23 cellular contexts compared by ENCODE assay signal in genomic region chr1:203680765-203681164, GRCh38. TPM values are rescaled to one million over a fixed set of nuclear protein-coding genes. Genes with fewer than 3 reads are reported as not detected.
A peak's percentile ranks its signal among the peaks of the same experiment; 100 is the strongest.
DNase-seq lines count a peak whose midpoint lies in the region; ATAC-seq and TF ChIP-seq lines count a peak whose summit lies in the region.
"Had no signal": no experiment of that assay in that cellular context is flagged by ENCODE, and none has a peak within 500 bp of the region (broad histone marks: within the 10 kb centered on the region; RNA-seq: fewer than 3 reads in every experiment).

No MANE protein-coding gene starts in this region.

- H3K79me1 ChIP-seq in IMR-90 (ENCODE audit: low read depth in 1 of 2, low read length in 2 of 2) (peaks cover 27 to 84% of the 10 kb centered on the region in 2 experiments), trophoblast cell (ENCODE audit: low read length) (peaks cover 3% of the 10 kb centered on the region)

- no peak for ATAC-seq in IMR-90 (ENCODE audit: low read depth)
- ATAC-seq in effector memory CD8-positive, alpha-beta T cell (replicated peaks): no peak
- ATAC-seq: left ventricle myocardium superior had no signal

- intact Hi-C loops in IMR-90 (cut with micrococcal nuclease): no loop called here

- H4K20me1 ChIP-seq in IMR-90 (ENCODE audit: insufficient read depth, low read length): peaks cover 74% of the 10 kb centered on the region

- H3K4me1 ChIP-seq in IMR-90 (ENCODE audit: control insufficient read depth, insufficient read depth, low read length) (peaks cover 7% of the 10 kb centered on the region), trophoblast cell (ENCODE audit: control insufficient read depth in 1 of 2, insufficient read depth in 2 of 2, low read length in 2 of 2) (peaks cover 13 to 17% of the 10 kb centered on the region in 2 experiments)

- H2BK5ac ChIP-seq in IMR-90 (ENCODE audit: low read depth, low read length, poor library complexity, severe bottlenecking): no peak overlapping the region
- no peak overlapping the region for H2BK5ac ChIP-seq in trophoblast cell (ENCODE audit: low read depth, low read length, poor library complexity)

- in situ Hi-C loops in IMR-90 (cut with MboI; ENCODE audit: low sequenced_read_pairs): no loop called here

- H3K9ac ChIP-seq in IMR-90 (ENCODE audit: low read depth, low read length): no peak overlapping the region
- no peak overlapping the region for H3K9ac ChIP-seq in trophoblast cell (ENCODE audit: low read length)
- H3K9ac ChIP-seq: KMS-11, neural progenitor cell had no signal

- peak overlapping the region; percentile 91 for H3K27ac Mint-ChIP-seq in T-helper 2 cell treated with Interferon-gamma antibody and Interleukin-4, amounts not matched to agents 5 μg/mL and 100 μg/mL, for 36 hours
- peak overlapping the region; percentile 94 for H3K27ac Mint-ChIP-seq in effector memory CD8-positive, alpha-beta T cell
- H3K27ac Mint-ChIP-seq: neural progenitor cell, progenitor cell of endocrine pancreas had no signal

- no peak overlapping the region for H4K5ac ChIP-seq in IMR-90 (ENCODE audit: low read depth, low read length)

- WGBS in IMR-90 (ENCODE audit: extremely low coverage in 2 of 2, insufficient read length in 1 of 2), 2 experiments: 86% methylated on average over 1 of the region's 1 CpG; no CpG with 5 or more reads in 1 of the 2 experiments
- WGBS in trophoblast cell (ENCODE audit: extremely low coverage, insufficient coverage, insufficient read length): no CpG with 5 or more reads among the region's 1 CpG

- H4K8ac ChIP-seq in IMR-90 (ENCODE audit: low read depth in 2 of 2, low read length in 2 of 2): no peak overlapping the region
- H4K8ac ChIP-seq in trophoblast cell (ENCODE audit: low read depth, low read length): no peak overlapping the region

- TF ChIP-seq RAD21 in IMR-90 (IDR thresholded peaks at IDR 0.05; ENCODE audit: low read length): no peak

- no peak for DNase-seq in T-helper 2 cell treated with Interferon-gamma antibody and Interleukin-4, amounts not matched to agents 5 μg/mL and 100 μg/mL, for 36 hours (ENCODE audit: low spot score)
- no peak for DNase-seq in T-helper 2 cell
- no peak for DNase-seq in IMR-90
- no peak for DNase-seq in effector memory CD8-positive, alpha-beta T cell
- no peak for DNase-seq in trophoblast cell
- DNase-seq in NCI-H1694 (lab: John Stamatoyannopoulos, UW): no peak
- no peak for DNase-seq in iPS-NIHi11 (ENCODE audit: low spot score)
- DNase-seq in HK-2 (ENCODE audit: unreplicated experiment): no peak
- DNase-seq: 8988T; activated CD4-positive, alpha-beta T cell treated with anti-CD3 and anti-CD28 coated beads for 1 hour; activated CD8-positive, alpha-beta memory T cell treated with anti-CD3 and anti-CD28 coated beads, Interleukin-2, amount 50 U/mL, for 48 hours; activated naive CD4-positive, alpha-beta T cell; central memory CD4-positive, alpha-beta T cell; DMS79 treated with DMSO at 0.1 percent for 48 hours; foreskin melanocyte; left ventricle myocardium superior; midbrain had no signal

- H2AK9ac ChIP-seq in IMR-90 (replicated peaks; ENCODE audit: low read depth, low read length, poor library complexity): no peak overlapping the region

- dilution Hi-C loops in IMR-90 (cut with HindIII; ENCODE audit: low sequenced_read_pairs, unreplicated experiment): no loop called here

- H4K91ac ChIP-seq in IMR-90 (ENCODE audit: insufficient read depth, low read depth, low read length) (no peak overlapping the region), trophoblast cell (ENCODE audit: low read depth, low read length) (no peak overlapping the region)

- H3K4me1 Mint-ChIP-seq in T-helper 2 cell treated with Interferon-gamma antibody and Interleukin-4, amounts not matched to agents 5 μg/mL and 100 μg/mL, for 36 hours (ENCODE audit: low read depth): peaks cover 41% of the 10 kb centered on the region
- peaks cover 39 to 55% of the 10 kb centered on the region in 2 donors for H3K4me1 Mint-ChIP-seq in effector memory CD8-positive, alpha-beta T cell (ENCODE audit: low read depth in 2 of 2)

- H3K9me3 ChIP-seq in IMR-90 (ENCODE audit: control insufficient read depth, insufficient read depth, low read length) (no peaks in the 10 kb centered on the region), trophoblast cell (ENCODE audit: insufficient read depth, low read depth, low read length) (no peaks in the 10 kb centered on the region)
- H3K9me3 ChIP-seq: ascending aorta, thoracic aorta had no signal

- H3K56ac ChIP-seq in IMR-90 (ENCODE audit: extremely low read depth, insufficient read depth, low read length): no peak overlapping the region

- no peaks in the 10 kb centered on the region for H3K9me3 Mint-ChIP-seq in T-helper 2 cell treated with Interferon-gamma antibody and Interleukin-4, amounts not matched to agents 5 μg/mL and 100 μg/mL, for 36 hours
- no peaks in the 10 kb centered on the region for H3K9me3 Mint-ChIP-seq in effector memory CD8-positive, alpha-beta T cell
- H3K9me3 Mint-ChIP-seq: neural progenitor cell had no signal

- H4K12ac ChIP-seq in trophoblast cell (ENCODE audit: low read depth, low read length): no peak overlapping the region

- H3K18ac ChIP-seq in IMR-90 (ENCODE audit: low read depth, low read length) (no peak overlapping the region), trophoblast cell (ENCODE audit: low read length) (no peak overlapping the region)

- H3K4me3 ChIP-seq in IMR-90 (ENCODE audit: insufficient read depth, low read depth, low read length) (no peak overlapping the region), trophoblast cell (ENCODE audit: low read depth, low read length) (no peak overlapping the region)
- H3K4me3 ChIP-seq: ascending aorta, hepatocyte, neural progenitor cell, thoracic aorta had no signal

- no peak overlapping the region for H2BK15ac ChIP-seq in IMR-90 (ENCODE audit: low read depth, low read length)

- H3K27me3 Mint-ChIP-seq in T-helper 2 cell treated with Interferon-gamma antibody and Interleukin-4, amounts not matched to agents 5 μg/mL and 100 μg/mL, for 36 hours (ENCODE audit: low read depth): no peaks in the 10 kb centered on the region
- H3K27me3 Mint-ChIP-seq in effector memory CD8-positive, alpha-beta T cell: no peaks in the 10 kb centered on the region
- H3K27me3 Mint-ChIP-seq: progenitor cell of endocrine pancreas had no signal

- no peak overlapping the region for H3K4me2 ChIP-seq in IMR-90 (ENCODE audit: low read depth, low read length)
- no peak overlapping the region for H3K4me2 ChIP-seq in trophoblast cell (ENCODE audit: low read length)
- H3K4me2 ChIP-seq: hepatocyte, KMS-11, neural progenitor cell had no signal

- no TSS peak for BruUV-seq in IMR-90 (replicated peaks; lab: Mats Ljungman, UMichigan)

- peaks cover 32% of the 10 kb centered on the region for H3K9me1 ChIP-seq in IMR-90 (ENCODE audit: insufficient read depth, low read length)

- CTCF ChIA-PET in IMR-90 (lab: Yijun Ruan, JAX): no interaction called here

- no peak overlapping the region for H3K14ac ChIP-seq in IMR-90 (replicated peaks; ENCODE audit: low read depth, low read length)
- no peak overlapping the region for H3K14ac ChIP-seq in trophoblast cell (ENCODE audit: low read length)

- no peak overlapping the region for H3K4ac ChIP-seq in IMR-90 (ENCODE audit: low read depth, low read length)
- peak overlapping the region; percentile 53 for H3K4ac ChIP-seq in trophoblast cell (ENCODE audit: low read depth, low read length)

- H2AFZ ChIP-seq in IMR-90 (replicated peaks; ENCODE audit: low read length, poor library complexity) (no peak overlapping the region), trophoblast cell (ENCODE audit: insufficient read depth, low read length, poor library complexity) (no peak overlapping the region)
- H2AFZ ChIP-seq: hepatocyte, neural progenitor cell had no signal

- H3K79me2 ChIP-seq in trophoblast cell (ENCODE audit: control insufficient read depth, insufficient read depth, low read length, poor library complexity): peaks cover 12% of the 10 kb centered on the region

- H3K36me3 Mint-ChIP-seq in T-helper 2 cell treated with Interferon-gamma antibody and Interleukin-4, amounts not matched to agents 5 μg/mL and 100 μg/mL, for 36 hours (ENCODE audit: low read depth): peaks cover 45% of the 10 kb centered on the region
- H3K36me3 Mint-ChIP-seq in effector memory CD8-positive, alpha-beta T cell (ENCODE audit: insufficient read depth): peaks cover 61% of the 10 kb centered on the region

- H2BK12ac ChIP-seq in trophoblast cell (ENCODE audit: low read length): no peak overlapping the region

- H3K27ac ChIP-seq in IMR-90 (ENCODE audit: insufficient read depth, low read length) (no peak overlapping the region), trophoblast cell (ENCODE audit: low read depth, low read length) (no peak overlapping the region)
- H3K27ac ChIP-seq: ascending aorta, hepatocyte, KMS-11, neural progenitor cell, thoracic aorta had no signal

- no peak overlapping the region for H3K4me3 Mint-ChIP-seq in T-helper 2 cell treated with Interferon-gamma antibody and Interleukin-4, amounts not matched to agents 5 μg/mL and 100 μg/mL, for 36 hours
- peak overlapping the region in 1 of 2 donors; percentile 48 for H3K4me3 Mint-ChIP-seq in effector memory CD8-positive, alpha-beta T cell
- H3K4me3 Mint-ChIP-seq: neural progenitor cell had no signal

- H3K23ac ChIP-seq in IMR-90 (ENCODE audit: low read depth, low read length): peak overlapping the region; percentile 71; the same call in 1 of the 2 replicates
- no peak overlapping the region for H3K23ac ChIP-seq in trophoblast cell (ENCODE audit: low read length)

- POLR2A ChIA-PET in IMR-90 (lab: Charles Lee; ENCODE audit: unreplicated experiment): no interaction called here

- H2BK20ac ChIP-seq in IMR-90 (ENCODE audit: low read depth, low read length): no peak overlapping the region

- H3K27me3 ChIP-seq in IMR-90 (ENCODE audit: control insufficient read depth, insufficient read depth, low read length) (no peaks in the 10 kb centered on the region), trophoblast cell (ENCODE audit: insufficient read depth, low read length) (no peaks in the 10 kb centered on the region)
- H3K27me3 ChIP-seq: ascending aorta, hepatocyte, neural progenitor cell had no signal

- no peak overlapping the region for H2BK120ac ChIP-seq in IMR-90 (ENCODE audit: low read depth, low read length)
- no peak overlapping the region for H2BK120ac ChIP-seq in trophoblast cell (ENCODE audit: insufficient read depth, low read length, poor library complexity)

- H3K36me3 ChIP-seq in IMR-90 (ENCODE audit: control insufficient read depth, insufficient read depth, low read length) (peaks cover 18% of the 10 kb centered on the region), trophoblast cell (ENCODE audit: control insufficient read depth in 1 of 2, insufficient read depth in 2 of 2, low read length in 2 of 2) (peaks cover 28 to 51% of the 10 kb centered on the region in 2 experiments)
- H3K36me3 ChIP-seq: neural progenitor cell had no signal

- TF ChIP-seq POLR2A in IMR-90 (IDR thresholded peaks at IDR 0.05; ENCODE audit: low read depth, low read length): no peak

- no peak overlapping the region for H2AK5ac ChIP-seq in IMR-90 (ENCODE audit: low read depth, low read length)
- no peak overlapping the region for H2AK5ac ChIP-seq in trophoblast cell (ENCODE audit: low read length)

- TF ChIP-seq CTCF in IMR-90 (conservative IDR thresholded peaks at IDR 0.05; ENCODE audit: low read depth, low read length): no peak

RNA-seq across cellular contexts. Expression of gene ATP2B4, which starts 54.1 kb away (rescaled TPM):
- total RNA-seq in IMR-90 (2012; rRNA removed): 290 and 311 TPM in 2 replicates
- 172 TPM in 2 replicates for polyA plus RNA-seq in IMR-90 (2012; rRNA removed)
- 65.5 and 87.1 TPM in 2 replicates for polyA plus RNA-seq in IMR-90 (2012; cell fraction: cytosol; rRNA removed)
- 90.6 and 259 TPM in 2 replicates for polyA plus RNA-seq in IMR-90 (2012; cell fraction: nucleus; rRNA removed; ENCODE audit: low replicate concordance)
- 278 and 279 TPM in 2 replicates for polyA plus RNA-seq in trophoblast cell (2013)
